In genomic region chr19:55478364-55478763, GRCh38 we compare ENCODE assay signal across 3 cellular contexts.
TF ChIP-seq lines count a peak whose summit lies in the region.

No MANE protein-coding gene starts in this region.

TF ChIP-seq in SK-N-SH, 30 proteins besides CTCF, POLR2A, EP300 and RAD21:
- TF ChIP-seq SMC3 (IDR thresholded peaks at IDR 0.05; ENCODE audit: low read depth, low read length) (no peak), USF1 (IDR thresholded peaks at IDR 0.05; ENCODE audit: borderline replicate concordance, low read depth) (no peak), POLR2AphosphoS5 (IDR thresholded peaks at IDR 0.05; ENCODE audit: low read depth, low read length) (no peak), MAX (IDR thresholded peaks at IDR 0.05; ENCODE audit: low read depth) (no peak), FOSL2 (IDR thresholded peaks at IDR 0.05; ENCODE audit: borderline replicate concordance, low read depth) (no peak), NRF1 (IDR thresholded peaks at IDR 0.05; ENCODE audit: low read depth, low read length) (no peak)

TF ChIP-seq in SK-N-SH treated with all-trans-retinoic acid at 6 μM for 48 hours, 23 proteins besides CTCF, POLR2A, EP300 and RAD21:
- TF ChIP-seq ZFP30 (CRISPR knock-in tag; IDR thresholded peaks at IDR 0.05) (no peak), OSR1 (CRISPR knock-in tag; IDR thresholded peaks at IDR 0.05) (no peak), SNAI2 (CRISPR knock-in tag; IDR thresholded peaks at IDR 0.05) (no peak), ISL1 (CRISPR knock-in tag; IDR thresholded peaks at IDR 0.05) (no peak), TCF4 (CRISPR knock-in tag; IDR thresholded peaks at IDR 0.05; ENCODE audit: borderline replicate concordance) (no peak), CSRNP3 (CRISPR knock-in tag; IDR thresholded peaks at IDR 0.05) (no peak), RARB (CRISPR knock-in tag; IDR thresholded peaks at IDR 0.05) (no peak), TSHZ2 (CRISPR knock-in tag; IDR thresholded peaks at IDR 0.05) (no peak), CSDC2 (CRISPR knock-in tag; IDR thresholded peaks at IDR 0.05) (no peak), GLIS3 (CRISPR knock-in tag; IDR thresholded peaks at IDR 0.05) (no peak), CREB5 (CRISPR knock-in tag; IDR thresholded peaks at IDR 0.05; ENCODE audit: low read depth) (no peak), ZNF8 (CRISPR knock-in tag; IDR thresholded peaks at IDR 0.05) (no peak), PPARA (CRISPR knock-in tag; IDR thresholded peaks at IDR 0.05; ENCODE audit: borderline replicate concordance) (no peak), ZFP3 (CRISPR knock-in tag; IDR thresholded peaks at IDR 0.05) (no peak), POU6F1 (CRISPR knock-in tag; IDR thresholded peaks at IDR 0.05; ENCODE audit: borderline replicate concordance, low read depth) (no peak), ZC3H10 (CRISPR knock-in tag; IDR thresholded peaks at IDR 0.05) (no peak)

TF ChIP-seq in IMR-90, 13 proteins besides CTCF, POLR2A, EP300 and RAD21:
- TF ChIP-seq RCOR1 (IDR thresholded peaks at IDR 0.05; ENCODE audit: insufficient replicate concordance, low read length) (no peak), ELK1 (IDR thresholded peaks at IDR 0.05; ENCODE audit: borderline replicate concordance, low read depth, low read length) (no peak), BHLHE40 (IDR thresholded peaks at IDR 0.05; ENCODE audit: low read depth, low read length) (no peak), MAZ (IDR thresholded peaks at IDR 0.05; ENCODE audit: borderline replicate concordance, low read depth, low read length) (no peak), MAFK (IDR thresholded peaks at IDR 0.05; ENCODE audit: low read depth, low read length) (no peak), FOS (IDR thresholded peaks at IDR 0.05; ENCODE audit: low read depth, low read length) (no peak), MXI1 (IDR thresholded peaks at IDR 0.05; ENCODE audit: borderline replicate concordance, low read depth, low read length) (no peak), USF2 (IDR thresholded peaks at IDR 0.05; ENCODE audit: low read depth, low read length) (no peak), NFE2L2 (IDR thresholded peaks at IDR 0.05; ENCODE audit: low read depth, low read length) (no peak), RFX5 (IDR thresholded peaks at IDR 0.05; ENCODE audit: low read depth, low read length) (no peak), CEBPB (IDR thresholded peaks at IDR 0.05; ENCODE audit: low read depth, low read length) (no peak), CHD1 (IDR thresholded peaks at IDR 0.05; ENCODE audit: low read depth, low read length) (no peak), SMC3 (IDR thresholded peaks at IDR 0.05; ENCODE audit: low read depth, low read length) (no peak)
